In genomic region chr12:92928431-92928961, GRCh38 we compare ENCODE assay signal across 8 cellular contexts. TPM values are rescaled to one million over a fixed set of nuclear protein-coding genes. Genes with fewer than 3 reads are reported as not detected.
A peak's percentile ranks its signal among the peaks of the same experiment; 100 is the strongest.
DNase-seq lines count a peak whose midpoint lies in the region; ATAC-seq and TF ChIP-seq lines count a peak whose summit lies in the region.

No MANE protein-coding gene starts in this region.

- H3F3A ChIP-seq in SK-N-SH (replicated peaks; ENCODE audit: insufficient read depth), result peaks cover 24% of the 10 kb centered on the region

- 2% methylated on average over 4 of the region's 49 CpGs for WGBS in SK-N-SH (ENCODE audit: low lambda C conversion rate)

- H3K4me2 ChIP-seq in SK-N-SH (peak overlapping the region; percentile 74), skeletal muscle satellite cell (ENCODE audit: low read length) (peak overlapping the region; percentile 82)

- peak overlapping the region; percentile 79 to 93 for H3K27ac ChIP-seq in SK-N-SH (ENCODE audit: low read depth in 2 of 2, low read length in 1 of 2)

- CTCF ChIA-PET in SK-N-SH (lab: Yijun Ruan, JAX), result interaction anchor here (1.8 kb wide), 1 partner anchor 59 kb away, joined by 8 read pairs; no protein-coding TSS in a partner anchor

- no peaks in the 10 kb centered on the region for H3K27me3 ChIP-seq in SK-N-SH (ENCODE audit: insufficient read depth)
- no peaks in the 10 kb centered on the region for H3K27me3 ChIP-seq in skeletal muscle satellite cell (ENCODE audit: control insufficient read depth, insufficient read depth, low read length)

- POLR2A ChIA-PET in SK-N-SH (lab: Yijun Ruan, JAX), result no interaction called here

- TF ChIP-seq POLR2A in GM18505 (IDR thresholded peaks at IDR 0.05; ENCODE audit: borderline replicate concordance, extremely low read depth, insufficient read depth, insufficient read length), result no peak

- H3K9me3 ChIP-seq in SK-N-SH (no peaks in the 10 kb centered on the region), skeletal muscle satellite cell (replicated peaks; ENCODE audit: low read length) (no peaks in the 10 kb centered on the region)

- peaks cover 28% of the 10 kb centered on the region for H4K20me1 ChIP-seq in SK-N-SH (ENCODE audit: insufficient read depth)

- no peak for TF ChIP-seq RAD21 in SK-N-SH (IDR thresholded peaks at IDR 0.05; ENCODE audit: low read length)

- H3K4me3 ChIP-seq in SK-N-SH (ENCODE audit: low read depth in 2 of 2, low read length in 1 of 2) (peak overlapping the region; percentile 66 to 73), iPS-11a (ENCODE audit: low read depth, low read length) (peak overlapping the region; percentile 71), skeletal muscle satellite cell (ENCODE audit: low read length) (peak overlapping the region; percentile 92)

- peaks cover 51% of the 10 kb centered on the region for H3K79me2 ChIP-seq in SK-N-SH (ENCODE audit: insufficient read depth)

- TF ChIP-seq CTCF in SK-N-SH (IDR thresholded peaks at IDR 0.05), result no peak

- peak overlapping the region; percentile 24 for H2AFZ ChIP-seq in SK-N-SH (ENCODE audit: low read depth)

- H3K4me1 ChIP-seq in SK-N-SH (ENCODE audit: control insufficient read depth in 1 of 2, insufficient read depth in 2 of 2, low read depth in 1 of 2, low read length in 1 of 2) (peaks cover 11 to 14% of the 10 kb centered on the region in 2 experiments; a peak in 3 of 4 replicates), skeletal muscle satellite cell (ENCODE audit: control insufficient read depth, insufficient read depth, low read length) (peaks cover 26% of the 10 kb centered on the region)

- ATAC-seq in GM18505 (IDR thresholded peaks at IDR 0.05; ENCODE audit: unreplicated experiment), result peak; percentile 20
- ATAC-seq in HG02970 (IDR thresholded peaks at IDR 0.05; ENCODE audit: low FRiP score, unreplicated experiment), result peak; percentile 21

- H3K36me3 ChIP-seq in SK-N-SH (replicated peaks in 1 of 2; ENCODE audit: control insufficient read depth in 1 of 2, insufficient read depth in 2 of 2, low read length in 1 of 2) (peaks cover 0 to 5% of the 10 kb centered on the region in 2 experiments), skeletal muscle satellite cell (ENCODE audit: insufficient read depth, low read length) (no peaks in the 10 kb centered on the region)

- TF ChIP-seq EP300 in SK-N-SH (IDR thresholded peaks at IDR 0.05; ENCODE audit: borderline replicate concordance in 1 of 2, low read depth in 1 of 2, low read length in 1 of 2), result no peak

- no peaks in the 10 kb centered on the region for H3K9me2 ChIP-seq in SK-N-SH

- peak overlapping the region; percentile 94 for H3K9ac ChIP-seq in SK-N-SH
- H3K9ac ChIP-seq in skeletal muscle satellite cell (ENCODE audit: low read depth, low read length), result peak overlapping the region; percentile 86

- DNase-seq in SK-N-SH (peak; percentile 77), amniotic stem cell (lab: John Stamatoyannopoulos, UW) (peak; percentile 10), NCI-H2196 treated with DMSO at 0.1 percent for 48 hours (lab: John Stamatoyannopoulos, UW; ENCODE audit: unreplicated experiment) (no peak), ecto neural progenitor cell (ENCODE audit: low spot score) (no peak)

TF ChIP-seq in SK-N-SH, 30 proteins besides CTCF, POLR2A, EP300 and RAD21:
- TF ChIP-seq RXRA (IDR thresholded peaks at IDR 0.05; ENCODE audit: borderline replicate concordance, low read depth), result no peak
- TF ChIP-seq ZBTB33 (IDR thresholded peaks at IDR 0.05; ENCODE audit: borderline replicate concordance, low read depth), result no peak
- no peak for TF ChIP-seq NRF1 (IDR thresholded peaks at IDR 0.05; ENCODE audit: low read depth, low read length)
- no peak for TF ChIP-seq IRF3 (IDR thresholded peaks at IDR 0.05; ENCODE audit: low read depth, low read length)
- no peak for TF ChIP-seq YY1 (IDR thresholded peaks at IDR 0.05; ENCODE audit: low read depth)
- TF ChIP-seq FOSL2 (IDR thresholded peaks at IDR 0.05; ENCODE audit: borderline replicate concordance, low read depth), result no peak
- TF ChIP-seq GATA2 (CRISPR knock-in tag; IDR thresholded peaks at IDR 0.05), result no peak
- TF ChIP-seq MEF2A (IDR thresholded peaks at IDR 0.05; ENCODE audit: borderline replicate concordance, low read depth), result no peak
- TF ChIP-seq TEAD4 (IDR thresholded peaks at IDR 0.05; ENCODE audit: borderline replicate concordance, insufficient read depth), result no peak
- no peak for TF ChIP-seq NFIC (IDR thresholded peaks at IDR 0.05; ENCODE audit: borderline replicate concordance)
- TF ChIP-seq SIN3A (IDR thresholded peaks at IDR 0.05; ENCODE audit: borderline replicate concordance, low read depth, low read length), result no peak
- no peak for TF ChIP-seq JUND (IDR thresholded peaks at IDR 0.05)

RNA-seq across cellular contexts. Expression of gene EEA1, which starts 0.6 kb away (rescaled TPM):
- polyA plus RNA-seq in SK-N-SH (2012; rRNA removed), result 1.5 and 1.7 TPM in 2 replicates
- polyA plus RNA-seq in SK-N-SH (2012; cell fraction: cytosol; rRNA removed), result 3.0 and 3.7 TPM in 2 replicates
- 0.96 and 2.5 TPM in 2 replicates for polyA plus RNA-seq in SK-N-SH (2012; cell fraction: nucleus; rRNA removed)
- 20.1 and 27.1 TPM in 2 replicates for total RNA-seq in skeletal muscle satellite cell (2012; rRNA removed)

Comparison
In these comparisons a context has a peak if more than half of its experiments do, and no peak if none do; other contexts are left out.
1. DNase-seq: peak in SK-N-SH (single experiment) and amniotic stem cell (single experiment); none in NCI-H2196 treated with DMSO at 0.1 percent for 48 hours (single experiment) and ecto neural progenitor cell (single experiment).
2. Peak in every context shown above with its lines, with median percentiles within 50 percentile points of each other: H3K4me3 ChIP-seq.